Comparison of ENCODE assay signal across 18 cellular contexts in the genomic region with DNA sequence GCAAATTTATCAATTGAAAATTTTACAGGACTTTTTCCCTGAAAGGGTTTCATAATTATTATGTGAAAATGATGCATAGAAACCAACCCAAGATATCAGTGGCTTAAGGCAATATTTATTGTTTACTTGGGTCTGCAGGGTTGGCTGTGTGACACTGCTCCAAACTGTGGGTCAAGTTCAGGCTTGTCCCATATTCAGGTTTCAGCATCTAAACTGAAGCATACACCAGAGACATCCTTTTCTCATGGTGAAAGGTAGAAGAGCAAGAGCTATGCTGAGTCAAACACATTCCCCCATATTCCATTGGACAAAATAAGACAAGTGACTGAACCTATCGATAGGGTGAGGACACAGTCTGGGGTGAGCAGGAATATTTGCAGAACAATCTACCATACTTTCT.
DNase-seq lines count a peak whose midpoint lies in the region; ATAC-seq, FAIRE-seq and TF ChIP-seq lines count a peak whose summit lies in the region.
"Had no signal": no experiment of that assay in that cellular context is flagged by ENCODE, and none has a peak within 500 bp of the region (broad histone marks: within the 10 kb centered on the region; RNA-seq: fewer than 3 reads in every experiment).

No MANE protein-coding gene starts in this region.

- no peak overlapping the region for H4K5ac ChIP-seq in H9 (ENCODE audit: insufficient read length, low read depth, low read length)

- H2BK120ac ChIP-seq in H9 (ENCODE audit: low read depth, low read length, poor library complexity, severe bottlenecking), result no peak overlapping the region

- H2BK12ac ChIP-seq in H9 (ENCODE audit: insufficient read length, low read depth, low read length), result no peak overlapping the region

- TF ChIP-seq CTCF in H9 (conservative IDR thresholded peaks at IDR 0.05), result no peak
- TF ChIP-seq CTCF in bronchial epithelial cell (IDR thresholded peaks at IDR 0.05; ENCODE audit: insufficient read depth, low read length, severe bottlenecking), result no peak
- TF ChIP-seq CTCF in nephron progenitor cell (IDR thresholded peaks at IDR 0.05), result no peak
- no peak for TF ChIP-seq CTCF in stomach (IDR thresholded peaks at IDR 0.05)
- no peak for TF ChIP-seq CTCF in GM20000 (IDR thresholded peaks at IDR 0.05; ENCODE audit: extremely low read depth, missing control alignments)

- no CpG with 5 or more reads among the region's 1 CpG for WGBS in H9 (ENCODE audit: extremely low coverage, insufficient read length, low lambda C conversion rate)
- 81 to 100% (median 91%) methylated on average over 1 of the region's 1 CpG for WGBS in stomach, 5 donors

- no peak overlapping the region for H2BK15ac ChIP-seq in H9 (ENCODE audit: low read depth, low read length)

- H4K20me1 ChIP-seq in H9 (ENCODE audit: control insufficient read depth, insufficient read depth, insufficient read length), result no peaks in the 10 kb centered on the region

- DNase-seq in H9 (no peak), bronchial epithelial cell (ENCODE audit: low read depth) (peak; percentile 96), nephron progenitor cell (no peak), stomach (no peak), GM20000 (ENCODE audit: low spot score) (no peak)
- DNase-seq: Calu3; CD4-positive, CD25-positive, alpha-beta regulatory T cell; DMS53; KG1; NCI-H1092; NCI-H187; NCI-H446; PC-3; SJCRH30 had no signal

- H3K4me1 Mint-ChIP-seq in H9 (peaks cover 7 to 20% of the 10 kb centered on the region in 2 experiments), nephron progenitor cell (no peaks in the 10 kb centered on the region)

- no peak overlapping the region for H3K4me2 ChIP-seq in H9 (ENCODE audit: insufficient read depth, insufficient read length, low read length)

- peaks cover 9 to 13% (median 11%) of the 10 kb centered on the region in 3 experiments for H3K36me3 Mint-ChIP-seq in H9 (ENCODE audit: insufficient read depth in 1 of 3, low read depth in 3 of 3)
- peaks cover 30% of the 10 kb centered on the region for H3K36me3 Mint-ChIP-seq in nephron progenitor cell (ENCODE audit: low read depth)

- H3K23ac ChIP-seq in H9 (ENCODE audit: insufficient read length, low read depth, low read length), result no peak overlapping the region

- H3K27ac ChIP-seq in H9 (ENCODE audit: insufficient read length, low read depth, low read length) (no peak overlapping the region), stomach (no peak overlapping the region)
- H3K27ac ChIP-seq: RWPE1, SJCRH30 had no signal

- H3K4me1 ChIP-seq in H9 (ENCODE audit: insufficient read depth, low read length) (no peaks in the 10 kb centered on the region), stomach (peaks cover 0 to 7% (median 0%) of the 10 kb centered on the region in 4 donors)
- H3K4me1 ChIP-seq: SJCRH30 had no signal

- peaks cover 6 to 8% of the 10 kb centered on the region in 2 experiments for H3K9me3 Mint-ChIP-seq in H9
- peaks cover 11% of the 10 kb centered on the region for H3K9me3 Mint-ChIP-seq in nephron progenitor cell

- no peak for FAIRE-seq in bronchial epithelial cell (lab: Jason Lieb, UNC)

- no peak overlapping the region for H4K91ac ChIP-seq in H9 (ENCODE audit: insufficient read length, low read depth, low read length)

- no peak overlapping the region for H3K4ac ChIP-seq in H9 (ENCODE audit: low read depth, low read length)

- H3K27ac Mint-ChIP-seq in H9 (peak overlapping the region in 2 of 3 experiments; percentile 47 to 63; a peak in 3 of 7 replicates), nephron progenitor cell (peak overlapping the region; percentile 54)

- no peak for TF ChIP-seq EP300 in stomach (IDR thresholded peaks at IDR 0.05)

- ATAC-seq in HG03442 (IDR thresholded peaks at IDR 0.05; ENCODE audit: unreplicated experiment), result peak; percentile 41
- ATAC-seq in GM21723 (IDR thresholded peaks at IDR 0.05; ENCODE audit: unreplicated experiment), result no peak
- ATAC-seq: HCT116 had no signal

- intact Hi-C loops in stomach (cut with DNase I; ENCODE audit: low total_unique reads), result no loop called here

- H3T11ph ChIP-seq in H9 (ENCODE audit: low read length), result no peak overlapping the region

- H2AK5ac ChIP-seq in H9 (ENCODE audit: insufficient read length, low read length), result no peak overlapping the region

- no peak overlapping the region for H2BK5ac ChIP-seq in H9 (ENCODE audit: insufficient read length, low read length)

- H3K9me3 ChIP-seq in H9 (ENCODE audit: control insufficient read depth, low read depth, low read length) (no peaks in the 10 kb centered on the region), stomach (peaks cover 0 to 6% (median 6%) of the 10 kb centered on the region in 4 donors)
- H3K9me3 ChIP-seq: SJCRH30 had no signal

- H3K4me3 Mint-ChIP-seq in H9, result no peak overlapping the region
- no peak overlapping the region for H3K4me3 Mint-ChIP-seq in nephron progenitor cell
- H3K4me3 Mint-ChIP-seq: CD4-positive, CD25-positive, alpha-beta regulatory T cell had no signal

- H3K27me3 ChIP-seq in H9 (ENCODE audit: insufficient read depth, low read length) (no peaks in the 10 kb centered on the region), bronchial epithelial cell (ENCODE audit: control insufficient read depth, insufficient read depth, low read length) (no peaks in the 10 kb centered on the region), stomach (no peaks in the 10 kb centered on the region)
- H3K27me3 ChIP-seq: SJCRH30 had no signal

- no peak overlapping the region for H3K14ac ChIP-seq in H9 (ENCODE audit: insufficient read depth, low read length)

- no peaks in the 10 kb centered on the region for H3K36me3 ChIP-seq in bronchial epithelial cell (ENCODE audit: control insufficient read depth, insufficient read depth, low read length)
- peaks cover 0 to 27% (median 9%) of the 10 kb centered on the region in 4 donors for H3K36me3 ChIP-seq in stomach

- no peak overlapping the region for H4K8ac ChIP-seq in H9 (replicated peaks; ENCODE audit: insufficient read length, low read depth, low read length)

- no peaks in the 10 kb centered on the region for H3K79me2 ChIP-seq in H9 (ENCODE audit: insufficient read depth, low read length)

- no peaks in the 10 kb centered on the region for H3K79me1 ChIP-seq in H9 (ENCODE audit: insufficient read depth, low read depth, low read length, poor library complexity, severe bottlenecking)

- H3K56ac ChIP-seq in H9 (ENCODE audit: insufficient read length, low read depth, low read length), result no peak overlapping the region

- no peak overlapping the region for H2BK20ac ChIP-seq in H9 (ENCODE audit: low read depth, low read length, poor library complexity, severe bottlenecking)

- no peaks in the 10 kb centered on the region for H3K27me3 Mint-ChIP-seq in H9 (ENCODE audit: low read depth)
- no peaks in the 10 kb centered on the region for H3K27me3 Mint-ChIP-seq in nephron progenitor cell (ENCODE audit: low read depth, poor library complexity)
- H3K27me3 Mint-ChIP-seq: CD4-positive, CD25-positive, alpha-beta regulatory T cell had no signal

- TF ChIP-seq POLR2A in stomach (IDR thresholded peaks at IDR 0.05), result no peak

- H3K9ac ChIP-seq in H9 (ENCODE audit: extremely low read depth, insufficient read length, low read length), result no peak overlapping the region

- H2AFZ ChIP-seq in H9 (ENCODE audit: low read length), result no peak overlapping the region

- H3K4me3 ChIP-seq in bronchial epithelial cell (ENCODE audit: low read depth, low read length) (no peak overlapping the region), stomach (no peak overlapping the region)
- H3K4me3 ChIP-seq: SJCRH30 had no signal

- no peaks in the 10 kb centered on the region for H3K23me2 ChIP-seq in H9 (ENCODE audit: insufficient read length, low read depth, low read length, poor library complexity, severe bottlenecking)

- no peak overlapping the region for H3K18ac ChIP-seq in H9 (ENCODE audit: insufficient read length, low read depth, low read length)
